ENCODE assay signal across 8 cellular contexts in the genomic region with DNA sequence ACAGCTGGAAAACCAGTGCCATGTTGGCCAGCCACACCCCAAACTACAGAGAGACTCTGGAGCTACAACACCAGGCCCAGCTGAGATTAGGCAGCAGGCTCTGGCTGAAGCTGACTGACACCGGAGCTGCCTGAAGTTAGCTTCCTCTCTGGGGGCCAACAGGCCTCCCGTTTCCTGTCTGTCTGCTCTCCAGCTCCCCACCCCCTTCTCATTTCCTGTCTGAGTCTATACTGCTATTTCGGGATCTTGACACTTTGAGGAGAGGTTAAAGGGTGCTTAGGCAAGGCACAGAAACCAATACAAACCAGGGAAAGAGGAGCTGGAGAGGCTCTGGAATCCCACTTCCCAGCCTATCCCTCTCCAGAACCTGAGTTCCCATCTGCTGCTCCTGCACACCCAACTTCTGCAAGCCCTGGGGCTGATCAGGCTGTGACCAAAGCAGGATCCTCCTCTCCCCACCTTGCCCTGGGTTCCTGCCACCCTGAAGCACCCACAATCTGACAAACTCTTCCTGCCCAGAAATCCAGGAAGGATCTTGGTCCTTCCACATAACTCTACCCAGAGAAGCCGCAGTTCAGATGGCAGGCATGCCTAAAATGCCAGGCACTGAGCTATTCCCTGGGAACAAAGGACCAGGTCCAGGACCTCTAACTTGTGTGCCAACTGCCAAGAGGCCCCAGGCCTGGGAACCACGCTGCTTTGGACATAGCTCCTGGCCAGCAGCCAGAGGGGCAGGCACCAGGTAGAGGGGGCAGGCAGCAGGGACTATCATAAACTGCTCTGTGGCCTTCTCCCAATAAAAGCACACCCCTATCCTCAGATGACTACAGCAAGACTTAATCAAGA. TPM values are rescaled to one million over a fixed set of nuclear protein-coding genes. Genes with fewer than 3 reads are reported as not detected.
DNase-seq lines count a peak whose midpoint lies in the region; ATAC-seq and TF ChIP-seq lines count a peak whose summit lies in the region.

No MANE protein-coding gene starts in this region.

- H3K4me1 Mint-ChIP-seq in natural killer cell treated with Interleukin-12 subunit alpha and Interleukin-12 subunit beta and Interleukin-15 and Interleukin-18, amount 100 ng/mL, for 72 hours (ENCODE audit: low read depth in 2 of 2), result peaks cover 66 to 67% of the 10 kb centered on the region in 2 donors
- H3K4me1 Mint-ChIP-seq in stimulated activated naive CD8-positive, alpha-beta T cell treated with anti-CD3 and anti-CD28 coated beads, Interleukin-15, amount 100 ng/mL, for 72 hours, result peaks cover 78% of the 10 kb centered on the region

- peak overlapping the region; percentile 80 for H3K4me3 Mint-ChIP-seq in natural killer cell treated with Interleukin-12 subunit alpha and Interleukin-12 subunit beta and Interleukin-15 and Interleukin-18, amount 100 ng/mL, for 72 hours
- H3K4me3 Mint-ChIP-seq in stimulated activated naive CD8-positive, alpha-beta T cell treated with anti-CD3 and anti-CD28 coated beads, Interleukin-15, amount 100 ng/mL, for 72 hours, result peak overlapping the region; percentile 72 to 77

- CTCF ChIA-PET in HEK293 (lab: Yijun Ruan, JAX), result interaction anchor here (0.6 to 2.2 kb wide), 8 partner anchors 13 to 366 kb away, joined by 3 to 8 read pairs (median 3); a partner anchor contains a TSS

- H3K36me3 Mint-ChIP-seq in natural killer cell treated with Interleukin-12 subunit alpha and Interleukin-12 subunit beta and Interleukin-15 and Interleukin-18, amount 100 ng/mL, for 72 hours, result peaks cover 19% of the 10 kb centered on the region

- DNase-seq in NCI-H226, result peak; percentile 83
- peak; percentile 47 to 53 for DNase-seq in activated CD8-positive, alpha-beta memory T cell treated with anti-CD3 and anti-CD28 coated beads for 1 hour (ENCODE audit: extremely low read depth in 1 of 2, low read depth in 1 of 2)
- peak; percentile 61 for DNase-seq in epithelial cell of esophagus (ENCODE audit: low read depth)
- peak; percentile 88 for DNase-seq in natural killer cell treated with Interleukin-12 subunit alpha and Interleukin-12 subunit beta and Interleukin-15 and Interleukin-18, amount 100 ng/mL, for 72 hours (ENCODE audit: low spot score)
- peak; percentile 60 to 75 for DNase-seq in stimulated activated naive CD8-positive, alpha-beta T cell treated with anti-CD3 and anti-CD28 coated beads, Interleukin-15, amount 100 ng/mL, for 72 hours
- DNase-seq in NCI-H446 (lab: John Stamatoyannopoulos, UW), result no peak

- H3K4me3 ChIP-seq in GM08714 (ENCODE audit: low read length) (peak overlapping the region; percentile 11; the same call in 1 of the 2 replicates), HEK293 (ENCODE audit: low read depth, low read length) (no peak overlapping the region), epithelial cell of esophagus (ENCODE audit: low read length) (no peak overlapping the region)

- H3K9me3 ChIP-seq in HEK293 (ENCODE audit: control insufficient read depth, insufficient read depth, low read depth, low read length), result no peaks in the 10 kb centered on the region

- H3K27ac Mint-ChIP-seq in natural killer cell treated with Interleukin-12 subunit alpha and Interleukin-12 subunit beta and Interleukin-15 and Interleukin-18, amount 100 ng/mL, for 72 hours, result peak overlapping the region; percentile 97 to 99
- H3K27ac Mint-ChIP-seq in stimulated activated naive CD8-positive, alpha-beta T cell treated with anti-CD3 and anti-CD28 coated beads, Interleukin-15, amount 100 ng/mL, for 72 hours, result peak overlapping the region; percentile 95

- peak overlapping the region; percentile 58 for H3K27ac ChIP-seq in HEK293 (ENCODE audit: extremely low read depth, low read depth, low read length)

- no peaks in the 10 kb centered on the region for H3K27me3 Mint-ChIP-seq in natural killer cell treated with Interleukin-12 subunit alpha and Interleukin-12 subunit beta and Interleukin-15 and Interleukin-18, amount 100 ng/mL, for 72 hours
- H3K27me3 Mint-ChIP-seq in stimulated activated naive CD8-positive, alpha-beta T cell treated with anti-CD3 and anti-CD28 coated beads, Interleukin-15, amount 100 ng/mL, for 72 hours, result no peaks in the 10 kb centered on the region

- peaks cover 0 to 2% of the 10 kb centered on the region in 2 experiments; a peak in 1 of 3 replicates for H3K36me3 ChIP-seq in HEK293 (ENCODE audit: control insufficient read depth in 2 of 2, insufficient read depth in 1 of 2, low read length in 2 of 2)

- H3K9me3 Mint-ChIP-seq in natural killer cell treated with Interleukin-12 subunit alpha and Interleukin-12 subunit beta and Interleukin-15 and Interleukin-18, amount 100 ng/mL, for 72 hours, result no peaks in the 10 kb centered on the region
- no peaks in the 10 kb centered on the region for H3K9me3 Mint-ChIP-seq in stimulated activated naive CD8-positive, alpha-beta T cell treated with anti-CD3 and anti-CD28 coated beads, Interleukin-15, amount 100 ng/mL, for 72 hours

- ATAC-seq in natural killer cell treated with Interleukin-12 subunit alpha and Interleukin-12 subunit beta and Interleukin-15 and Interleukin-18, amount 100 ng/mL, for 72 hours, result peak; percentile 94 to 95
- ATAC-seq in stimulated activated naive CD8-positive, alpha-beta T cell treated with anti-CD3 and anti-CD28 coated beads, Interleukin-15, amount 100 ng/mL, for 72 hours, result peak; percentile 95

- H3K4me1 ChIP-seq in HEK293 (ENCODE audit: control insufficient read depth, insufficient read depth, low read length), result peaks cover 12% of the 10 kb centered on the region

- POLR2A ChIA-PET in HEK293 (lab: Yijun Ruan, JAX), result interaction anchor here (0.6 to 1.7 kb wide), 7 partner anchors 10 to 317 kb away, joined by 3 to 5 read pairs (median 3); a partner anchor contains a TSS

- TF ChIP-seq CTCF in HEK293 (tag by site-specific recombination; IDR thresholded peaks at IDR 0.05) (no peak), epithelial cell of esophagus (IDR thresholded peaks at IDR 0.05; ENCODE audit: insufficient read depth, low read depth, low read length, missing control alignments) (no peak)

TF ChIP-seq in HEK293, 187 proteins besides CTCF, POLR2A, EP300 and RAD21 (continues in another document):
- TF ChIP-seq SCRT1 (tag by site-specific recombination; IDR thresholded peaks at IDR 0.05; ENCODE audit: borderline replicate concordance), result no peak
- TF ChIP-seq, protein P1, sequence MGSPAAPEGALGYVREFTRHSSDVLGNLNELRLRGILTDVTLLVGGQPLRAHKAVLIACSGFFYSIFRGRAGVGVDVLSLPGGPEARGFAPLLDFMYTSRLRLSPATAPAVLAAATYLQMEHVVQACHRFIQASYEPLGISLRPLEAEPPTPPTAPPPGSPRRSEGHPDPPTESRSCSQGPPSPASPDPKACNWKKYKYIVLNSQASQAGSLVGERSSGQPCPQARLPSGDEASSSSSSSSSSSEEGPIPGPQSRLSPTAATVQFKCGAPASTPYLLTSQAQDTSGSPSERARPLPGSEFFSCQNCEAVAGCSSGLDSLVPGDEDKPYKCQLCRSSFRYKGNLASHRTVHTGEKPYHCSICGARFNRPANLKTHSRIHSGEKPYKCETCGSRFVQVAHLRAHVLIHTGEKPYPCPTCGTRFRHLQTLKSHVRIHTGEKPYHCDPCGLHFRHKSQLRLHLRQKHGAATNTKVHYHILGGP (tag by site-specific recombination; IDR thresholded peaks at IDR 0.05), result no peak
- 0 out of 2 replicates have a peak, but pooled peaks have one; percentile 16 for TF ChIP-seq SP2 (tag by site-specific recombination; IDR thresholded peaks at IDR 0.05)
- no peak for TF ChIP-seq ZNF354C (tag by site-specific recombination; IDR thresholded peaks at IDR 0.05; ENCODE audit: borderline replicate concordance, low read depth)
- TF ChIP-seq ZNF624 (tag by site-specific recombination; IDR thresholded peaks at IDR 0.05), result no peak
- TF ChIP-seq, protein P2, sequence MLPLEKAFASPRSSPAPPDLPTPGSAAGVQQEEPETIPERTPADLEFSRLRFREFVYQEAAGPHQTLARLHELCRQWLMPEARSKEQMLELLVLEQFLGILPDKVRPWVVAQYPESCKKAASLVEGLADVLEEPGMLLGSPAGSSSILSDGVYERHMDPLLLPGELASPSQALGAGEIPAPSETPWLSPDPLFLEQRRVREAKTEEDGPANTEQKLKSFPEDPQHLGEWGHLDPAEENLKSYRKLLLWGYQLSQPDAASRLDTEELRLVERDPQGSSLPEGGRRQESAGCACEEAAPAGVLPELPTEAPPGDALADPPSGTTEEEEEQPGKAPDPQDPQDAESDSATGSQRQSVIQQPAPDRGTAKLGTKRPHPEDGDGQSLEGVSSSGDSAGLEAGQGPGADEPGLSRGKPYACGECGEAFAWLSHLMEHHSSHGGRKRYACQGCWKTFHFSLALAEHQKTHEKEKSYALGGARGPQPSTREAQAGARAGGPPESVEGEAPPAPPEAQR (tag by site-specific recombination; IDR thresholded peaks at IDR 0.05), result no peak
- no peak for TF ChIP-seq ZNF391 (tag by site-specific recombination; IDR thresholded peaks at IDR 0.05; ENCODE audit: borderline replicate concordance, low read depth)
- TF ChIP-seq ZNF214 (tag by site-specific recombination; IDR thresholded peaks at IDR 0.05; ENCODE audit: borderline replicate concordance), result no peak
- TF ChIP-seq ZNF426 (tag by site-specific recombination; IDR thresholded peaks at IDR 0.05), result no peak
- TF ChIP-seq KLF8 (tag by site-specific recombination; IDR thresholded peaks at IDR 0.05), result no peak
- TF ChIP-seq, protein P3, sequence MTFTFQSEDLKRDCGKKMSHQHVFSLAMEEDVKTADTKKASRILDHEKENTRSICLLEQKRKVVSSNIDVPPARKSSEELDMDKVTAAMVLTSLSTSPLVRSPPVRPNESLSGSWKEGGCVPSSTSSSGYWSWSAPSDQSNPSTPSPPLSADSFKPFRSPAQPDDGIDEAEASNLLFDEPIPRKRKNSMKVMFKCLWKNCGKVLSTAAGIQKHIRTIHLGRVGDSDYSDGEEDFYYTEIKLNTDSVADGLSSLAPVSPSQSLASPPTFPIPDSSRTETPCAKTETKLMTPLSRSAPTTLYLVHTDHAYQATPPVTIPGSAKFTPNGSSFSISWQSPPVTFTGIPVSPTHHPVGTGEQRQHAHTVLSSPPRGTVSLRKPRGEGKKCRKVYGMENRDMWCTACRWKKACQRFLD (tag by site-specific recombination; IDR thresholded peaks at IDR 0.05), result no peak
- no peak for TF ChIP-seq MZF1 (tag by site-specific recombination; IDR thresholded peaks at IDR 0.05; ENCODE audit: borderline replicate concordance)
- TF ChIP-seq ZNF23 (tag by site-specific recombination; IDR thresholded peaks at IDR 0.05; ENCODE audit: borderline replicate concordance), result no peak
- no peak for TF ChIP-seq ZSCAN23 (tag by site-specific recombination; IDR thresholded peaks at IDR 0.05)

RNA-seq across cellular contexts. Expression of a gene that starts 39.9 kb away (rescaled TPM):
- 10 to 100 TPM in 1 of 2 donors, 1 to 10 TPM in 1; 6.2 to 12.4 TPM for total RNA-seq in natural killer cell treated with Interleukin-12 subunit alpha and Interleukin-12 subunit beta and Interleukin-15 and Interleukin-18, amount 100 ng/mL, for 72 hours

RNA-seq across cellular contexts. Expression of a gene that starts 44.0 kb away (rescaled TPM):
- 100 to 1,000 TPM in 1 of 2 donors, 10 to 100 TPM in 1; 86.9 to 123 TPM for total RNA-seq in natural killer cell treated with Interleukin-12 subunit alpha and Interleukin-12 subunit beta and Interleukin-15 and Interleukin-18, amount 100 ng/mL, for 72 hours

RNA-seq across cellular contexts. Expression of a gene that starts 57.8 kb away (rescaled TPM):
- total RNA-seq in natural killer cell treated with Interleukin-12 subunit alpha and Interleukin-12 subunit beta and Interleukin-15 and Interleukin-18, amount 100 ng/mL, for 72 hours, result 1 to 10 TPM; 2.0 to 2.3 TPM

Comparison
In these comparisons a context has a peak if more than half of its experiments do, and no peak if none do; other contexts are left out.
1. DNase-seq: peak in NCI-H226 (single experiment), activated CD8-positive, alpha-beta memory T cell treated with anti-CD3 and anti-CD28 coated beads for 1 hour (2 of 2), epithelial cell of esophagus (single experiment), natural killer cell treated with Interleukin-12 subunit alpha and Interleukin-12 subunit beta and Interleukin-15 and Interleukin-18, amount 100 ng/mL, for 72 hours (single experiment) and stimulated activated naive CD8-positive, alpha-beta T cell treated with anti-CD3 and anti-CD28 coated beads, Interleukin-15, amount 100 ng/mL, for 72 hours (2 of 2); none in NCI-H446 (0 of 2).